8 cellular contexts compared by ENCODE assay signal in the genomic region with DNA sequence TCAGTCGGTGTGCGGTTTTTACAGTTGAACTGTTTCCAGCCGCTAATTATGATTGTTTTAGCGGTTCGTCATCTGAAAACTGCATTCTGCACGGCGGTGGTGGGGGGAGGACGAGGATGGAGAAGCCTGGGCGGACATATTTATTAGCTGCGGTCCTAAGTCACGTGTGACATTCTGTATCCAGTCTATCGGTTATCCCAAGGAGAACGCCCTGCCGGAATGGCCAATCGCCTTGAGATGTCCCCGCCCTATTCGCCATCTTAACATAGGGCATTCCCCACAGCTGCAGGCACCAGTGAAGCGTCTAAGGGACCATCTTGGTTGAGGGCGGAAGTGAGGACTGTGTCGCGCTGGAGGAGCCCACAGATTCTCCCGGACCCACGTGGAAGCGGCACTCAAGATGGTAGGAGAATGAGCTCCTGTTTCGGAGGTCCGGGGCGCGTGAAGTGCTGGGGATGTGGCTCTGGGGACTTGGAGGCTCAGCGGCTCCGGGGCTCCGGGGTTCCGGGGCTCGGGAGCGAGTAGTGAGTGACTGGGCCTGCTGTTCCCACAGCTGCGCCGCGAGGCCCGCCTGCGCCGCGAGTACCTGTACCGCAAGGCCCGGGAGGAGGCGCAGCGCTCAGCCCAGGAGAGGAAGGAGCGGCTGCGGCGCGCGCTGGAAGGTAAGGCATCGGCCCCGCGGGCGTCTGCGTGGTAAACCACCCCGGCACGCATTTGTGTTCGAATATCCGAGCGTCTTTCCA. TPM values are rescaled to one million over a fixed set of nuclear protein-coding genes. Genes with fewer than 3 reads are reported as not detected.
DNase-seq lines count a peak whose midpoint lies in the region; ATAC-seq, FAIRE-seq and TF ChIP-seq lines count a peak whose summit lies in the region.

A gene with protein sequence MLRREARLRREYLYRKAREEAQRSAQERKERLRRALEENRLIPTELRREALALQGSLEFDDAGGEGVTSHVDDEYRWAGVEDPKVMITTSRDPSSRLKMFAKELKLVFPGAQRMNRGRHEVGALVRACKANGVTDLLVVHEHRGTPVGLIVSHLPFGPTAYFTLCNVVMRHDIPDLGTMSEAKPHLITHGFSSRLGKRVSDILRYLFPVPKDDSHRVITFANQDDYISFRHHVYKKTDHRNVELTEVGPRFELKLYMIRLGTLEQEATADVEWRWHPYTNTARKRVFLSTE (plus strand): TSS at position 365 of the 743 bp plus-strand sequence. CDS start 36 bp downstream, at position 401.

- no peak within 1 kb of the TSS for H3K4ac ChIP-seq in H1 (replicated peaks; ENCODE audit: insufficient read length, low read depth, low read length)
- peak within 1 kb of the TSS in 1 of 2 experiments; percentile 75 for H3K4ac ChIP-seq in mesenchymal stem cell (ENCODE audit: low read depth in 1 of 2, low read length in 2 of 2)

- H3K23ac ChIP-seq in H1 (ENCODE audit: insufficient read length) (no peak within 1 kb of the TSS), mesenchymal stem cell (ENCODE audit: low read length in 2 of 2) (peak within 1 kb of the TSS in 1 of 2 experiments; percentile 25)

- H3K14ac ChIP-seq in H1 (ENCODE audit: insufficient read length) (no peak within 1 kb of the TSS), mesenchymal stem cell (ENCODE audit: low read length in 2 of 2) (peak within 1 kb of the TSS in 1 of 2 experiments; percentile 93)

- no peaks in the 10 kb centered on the region for H3K23me2 ChIP-seq in H1 (ENCODE audit: low read depth, low read length)

- H3K9ac ChIP-seq in H1 (replicated peaks in 1 of 4; ENCODE audit: extremely low read depth in 1 of 4, low read depth in 3 of 4, low read length in 3 of 4) (peak within 1 kb of the TSS; percentile 77 to 94 (median 81)), mesenchymal stem cell (ENCODE audit: low read length) (peak within 1 kb of the TSS; percentile 92)

- H2BK120ac ChIP-seq in H1 (replicated peaks; ENCODE audit: low read depth, low read length) (no peak within 1 kb of the TSS), mesenchymal stem cell (ENCODE audit: low read depth, low read length) (no peak within 1 kb of the TSS)

- H3K9me3 ChIP-seq in H1 (ENCODE audit: insufficient read depth in 2 of 2, low read depth in 1 of 2, low read length in 1 of 2) = no peaks in the 10 kb centered on the region
- no peaks in the 10 kb centered on the region for H3K9me3 ChIP-seq in mesenchymal stem cell (ENCODE audit: control insufficient read depth, low read length)

- H2AK5ac ChIP-seq in H1 (ENCODE audit: low read depth, low read length) = no peak within 1 kb of the TSS; the same call in 1 of the 2 replicates
- H2AK5ac ChIP-seq in mesenchymal stem cell (ENCODE audit: low read length, severe bottlenecking) = no peak within 1 kb of the TSS

- CTCF ChIA-PET in H1 (lab: Charles Lee; ENCODE audit: partially characterized antibody) = interaction anchor here (0.6 to 3.4 kb wide), 8 partner anchors 10 to 119 kb away, joined by 3 to 28 read pairs (median 7); no protein-coding TSS in a partner anchor

- H2BK5ac ChIP-seq in H1 (ENCODE audit: low read depth, low read length) = peak within 1 kb of the TSS; percentile 38; the same call in 1 of the 2 replicates
- H2BK5ac ChIP-seq in mesenchymal stem cell (ENCODE audit: low read depth, low read length, poor library complexity, severe bottlenecking) = no peak within 1 kb of the TSS

- H2BK12ac ChIP-seq in H1 (ENCODE audit: low read depth, low read length) (no peak within 1 kb of the TSS), mesenchymal stem cell (ENCODE audit: low read length in 2 of 2) (peak within 1 kb of the TSS in 1 of 2 experiments; percentile 55)

- H2AFZ ChIP-seq in H1 (ENCODE audit: low read length) = peak within 1 kb of the TSS; percentile 91
- peak within 1 kb of the TSS; percentile 54 for H2AFZ ChIP-seq in mesenchymal stem cell (ENCODE audit: low read depth, low read length)

- POLR2A ChIA-PET in H1 (lab: Charles Lee; ENCODE audit: partially characterized antibody) = interaction anchor here (0.7 to 4.2 kb wide), 12 partner anchors 10 to 613 kb away, joined by 3 to 72 read pairs (median 6); a partner anchor contains a TSS

- H4K8ac ChIP-seq in H1 (ENCODE audit: extremely low read depth, insufficient read depth, low read length) = peak within 1 kb of the TSS; percentile 66
- H4K8ac ChIP-seq in mesenchymal stem cell (ENCODE audit: low read length) = peak within 1 kb of the TSS; percentile 70

- H4K91ac ChIP-seq in H1 (replicated peaks; ENCODE audit: insufficient read length, low read length) (peak within 1 kb of the TSS; percentile 59), mesenchymal stem cell (ENCODE audit: low read length) (peak within 1 kb of the TSS; percentile 30)

- H3K27me3 ChIP-seq in H1 (replicated peaks in 1 of 4; ENCODE audit: control insufficient read depth in 3 of 4, extremely low read depth in 1 of 4, insufficient read depth in 3 of 4, low read length in 3 of 4) (no peaks in the 10 kb centered on the region), mesenchymal stem cell (ENCODE audit: control insufficient read depth in 1 of 2, insufficient read depth in 1 of 2, low read length in 2 of 2) (no peaks in the 10 kb centered on the region)

- H3K18ac ChIP-seq in H1 (ENCODE audit: extremely low read depth, low read length) (peak within 1 kb of the TSS; percentile 84), mesenchymal stem cell (ENCODE audit: low read depth in 1 of 2, low read length in 2 of 2) (peak within 1 kb of the TSS; percentile 41 to 81)

- 1% methylated on average over 60 of the region's 60 CpGs; no CpG with 5 or more reads in 1 of the 2 experiments for WGBS in H1 (ENCODE audit: extremely low coverage in 1 of 2, insufficient coverage in 1 of 2, insufficient read length in 1 of 2, insufficient replicate concordance in 2 of 2, low coverage in 1 of 2, low lambda C conversion rate in 2 of 2, missing lambda C conversion rate in 1 of 2), 2 experiments
- whole genome bisulfite sequencing in mesenchymal stem cell = under 1% methylated on average over 57 of the region's 60 CpGs

- H3K4me1 ChIP-seq in H1 (replicated peaks in 1 of 4; ENCODE audit: control insufficient read depth in 3 of 4, insufficient read depth in 4 of 4, low read length in 3 of 4) = peaks cover 0 to 3% (median under 1%) of the 10 kb centered on the region in 4 experiments; a peak in 3 of 7 replicates
- H3K4me1 ChIP-seq in mesenchymal stem cell (ENCODE audit: control insufficient read depth, insufficient read depth, low read depth, low read length) = peaks cover 8% of the 10 kb centered on the region

- H3K56ac ChIP-seq in H1 (replicated peaks; ENCODE audit: insufficient read length, low read depth, low read length) = peak within 1 kb of the TSS; percentile 65

- H3K27ac ChIP-seq in H1 (ENCODE audit: low read depth, low read length) (peak within 1 kb of the TSS; percentile 84), mesenchymal stem cell (ENCODE audit: low read length, poor library complexity, severe bottlenecking) (peak within 1 kb of the TSS; percentile 82)

- TF ChIP-seq RAD21 in H1 (IDR thresholded peaks at IDR 0.05 in 1 of 2, conservative IDR thresholded peaks at IDR 0.05 in 1 of 2; ENCODE audit: low read depth in 2 of 2, low read length in 2 of 2) = peak; percentile 16 to 37; a peak in 2 of 4 replicates

- H3K79me1 ChIP-seq in H1 (ENCODE audit: low read depth, low read length) (peaks cover 9% of the 10 kb centered on the region), mesenchymal stem cell (replicated peaks; ENCODE audit: low read length, poor library complexity, severe bottlenecking) (peaks cover 43% of the 10 kb centered on the region)

- peaks cover 1 to 15% of the 10 kb centered on the region in 2 experiments for H4K20me1 ChIP-seq in H1 (replicated peaks in 1 of 2; ENCODE audit: control insufficient read depth in 1 of 2, insufficient read depth in 2 of 2, low read length in 2 of 2)

- H2BK20ac ChIP-seq in H1 (ENCODE audit: low read length) = no peak within 1 kb of the TSS

- H2BK15ac ChIP-seq in H1 (ENCODE audit: low read length) = peak within 1 kb of the TSS; percentile 72; the same call in 1 of the 2 replicates
- no peak within 1 kb of the TSS for H2BK15ac ChIP-seq in mesenchymal stem cell (ENCODE audit: low read depth, poor library complexity, severe bottlenecking)

- H3K4me2 ChIP-seq in H1 (ENCODE audit: insufficient read depth in 1 of 2, low read depth in 2 of 2, low read length in 2 of 2) = peak within 1 kb of the TSS; percentile 62 to 89
- peak within 1 kb of the TSS; percentile 87 for H3K4me2 ChIP-seq in mesenchymal stem cell (ENCODE audit: low read length, poor library complexity, severe bottlenecking)

- peak; percentile 7 to 61; a peak in 1 of 3 replicates for TF ChIP-seq POLR2A in H1 (IDR thresholded peaks at IDR 0.05; ENCODE audit: control extremely low read depth in 1 of 2, low read depth in 2 of 2, low read length in 2 of 2)

- FAIRE-seq in H1 (lab: Jason Lieb, UNC) = peak; percentile 55

- H3K79me2 ChIP-seq in H1 (ENCODE audit: control insufficient read depth in 1 of 2, insufficient read depth in 2 of 2, low read length in 2 of 2) = peaks cover 0 to 15% of the 10 kb centered on the region in 2 experiments; a peak in 2 of 4 replicates

- peak within 1 kb of the TSS; percentile 67 for H4K5ac ChIP-seq in H1 (ENCODE audit: insufficient read length, low read depth, low read length)

- DNase-seq in COLO668 (lab: John Stamatoyannopoulos, UW; ENCODE audit: unreplicated experiment) (peak; percentile 95), HT-29 (ENCODE audit: low spot score) (peak; percentile 98), NOMO-1 (lab: John Stamatoyannopoulos, UW; ENCODE audit: unreplicated experiment in 2 of 2) (peak; percentile 97 to 98), H1 (ENCODE audit: low read depth in 1 of 2, low spot score in 2 of 2) (peak; percentile 89 to 94), mesenchymal stem cell (peak; percentile 100)
- DNase-seq in activated CD8-positive, alpha-beta memory T cell treated with anti-CD3 and anti-CD28 coated beads for 4 hours (ENCODE audit: low read depth in 2 of 2) = peak; percentile 84 to 91
- peak; percentile 92 for DNase-seq in stimulated activated CD8-positive, alpha-beta memory T cell treated with anti-CD3 and anti-CD28 coated beads, Interleukin-15, amount 100 ng/mL, for 1 hour (ENCODE audit: low read depth)

- ATAC-seq in GM19468 (IDR thresholded peaks at IDR 0.05; ENCODE audit: extremely low read depth, unreplicated experiment) = peak; percentile 94

- H3K36me3 ChIP-seq in H1 (ENCODE audit: control insufficient read depth in 2 of 4, insufficient read depth in 4 of 4, low read length in 3 of 4) = peaks cover 16 to 35% (median 31%) of the 10 kb centered on the region in 4 experiments
- H3K36me3 ChIP-seq in mesenchymal stem cell (ENCODE audit: control insufficient read depth in 1 of 2, insufficient read depth in 2 of 2, low read depth in 1 of 2, low read length in 2 of 2) = peaks cover 41 to 58% of the 10 kb centered on the region in 2 experiments

- H3K4me3 ChIP-seq in H1 (ENCODE audit: extremely low read depth in 1 of 4, insufficient read depth in 2 of 4, low read depth in 3 of 4, low read length in 4 of 4) (peak within 1 kb of the TSS; percentile 77 to 93 (median 84)), mesenchymal stem cell (ENCODE audit: insufficient read depth in 1 of 2, low read depth in 1 of 2, low read length in 2 of 2) (peak within 1 kb of the TSS; percentile 83 to 99)

- no peak for TF ChIP-seq EP300 in H1 (IDR thresholded peaks at IDR 0.05; ENCODE audit: borderline replicate concordance in 1 of 2, low read depth in 2 of 2, low read length in 2 of 2)

- peak; percentile 13 to 32 (median 29) for TF ChIP-seq CTCF in H1 (IDR thresholded peaks at IDR 0.05; ENCODE audit: control extremely low read depth in 1 of 3, insufficient read depth in 1 of 3, low read depth in 1 of 3, low read length in 3 of 3)

RNA-seq across cellular contexts. Expression of the gene that starts here (rescaled TPM):
- 170 and 172 TPM in 2 replicates for total RNA-seq in HT-29 (2014; rRNA removed; shearing (Covaris generic))
- 93.7 and 96.8 TPM in 2 replicates for total RNA-seq in H1 (2021; fragmentation: NEBNext Ultra II Directional; extraction: Animal tissue kit (Norgen Biotek cat#: 25700))
- 194 and 247 TPM in 2 replicates for polyA plus RNA-seq in H1 (2011; rRNA removed)
- polyA plus RNA-seq in H1 (2011; cell fraction: cytosol; rRNA removed) = 189 TPM
- polyA plus RNA-seq in H1 (2011; cell fraction: nucleus; rRNA removed) = 269 TPM
- 70.7 to 139 TPM (median 137 TPM) in 4 replicates for polyA plus RNA-seq in H1 (2012, experiment 1 of 2)
- polyA plus RNA-seq in H1 (2012, experiment 2 of 2) = 113 TPM
- polyA plus RNA-seq in H1 (2013, experiment 1 of 2) = 86.8 TPM
- polyA plus RNA-seq in H1 (2013, experiment 2 of 2) = 83.2 TPM
- 84.6 and 122 TPM in 2 replicates for polyA minus RNA-seq in H1 (2011; rRNA and poly(A)+ RNA removed)
- polyA minus RNA-seq in H1 (2011; cell fraction: cytosol; rRNA and poly(A)+ RNA removed) = 62.7 TPM
- polyA minus RNA-seq in H1 (2011; cell fraction: nucleus; rRNA and poly(A)+ RNA removed) = 90.4 TPM
- 65.5 TPM for polyA plus RNA-seq in mesenchymal stem cell (2013, experiment 1 of 2)
- polyA plus RNA-seq in mesenchymal stem cell (2013, experiment 2 of 2) = 61.8 TPM

Comparison
In these comparisons a context has a peak if more than half of its experiments do, and no peak if none do; other contexts are left out.
1. Peak in every context shown above with its lines: DNase-seq, ATAC-seq, H3K4me3 ChIP-seq and H3K27ac ChIP-seq.